Comparison of ENCODE assay signal across 8 cellular contexts in the genomic region with DNA sequence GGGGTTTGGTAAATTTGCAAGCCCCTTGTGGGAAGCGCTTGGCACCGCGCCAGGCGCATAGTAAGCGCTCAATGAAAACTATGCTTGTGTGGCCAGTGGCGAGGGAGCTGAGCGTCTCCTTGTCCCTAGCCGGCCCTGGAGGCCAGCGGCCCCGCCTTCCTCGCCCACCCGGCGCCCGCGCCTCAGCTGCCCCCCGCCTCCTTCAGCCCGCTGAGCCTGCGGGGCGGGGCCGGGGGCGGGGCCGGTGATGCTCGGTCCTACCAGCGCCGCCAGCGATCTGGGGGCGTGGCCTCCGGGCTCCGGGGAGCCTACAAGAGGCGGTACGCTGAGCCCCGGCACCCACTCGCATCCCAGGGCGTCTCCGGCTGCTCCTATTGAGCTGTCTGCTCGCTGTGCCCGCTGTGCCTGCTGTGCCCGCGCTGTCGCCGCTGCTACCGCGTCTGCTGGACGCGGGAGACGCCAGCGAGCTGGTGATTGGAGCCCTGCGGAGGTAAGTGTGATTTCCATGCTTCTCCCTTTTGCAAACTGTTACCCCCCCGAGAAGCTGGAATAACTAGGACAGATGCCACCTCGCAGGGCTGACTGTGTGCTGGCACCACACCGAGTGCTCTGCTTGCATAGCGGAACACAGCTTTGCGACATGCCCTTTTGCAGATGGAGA. TPM values are rescaled to one million over a fixed set of nuclear protein-coding genes. Genes with fewer than 3 reads are reported as not detected.
A peak's percentile ranks its signal among the peaks of the same experiment; 100 is the strongest.
DNase-seq lines count a peak whose midpoint lies in the region; ATAC-seq and TF ChIP-seq lines count a peak whose summit lies in the region.

A gene with protein sequence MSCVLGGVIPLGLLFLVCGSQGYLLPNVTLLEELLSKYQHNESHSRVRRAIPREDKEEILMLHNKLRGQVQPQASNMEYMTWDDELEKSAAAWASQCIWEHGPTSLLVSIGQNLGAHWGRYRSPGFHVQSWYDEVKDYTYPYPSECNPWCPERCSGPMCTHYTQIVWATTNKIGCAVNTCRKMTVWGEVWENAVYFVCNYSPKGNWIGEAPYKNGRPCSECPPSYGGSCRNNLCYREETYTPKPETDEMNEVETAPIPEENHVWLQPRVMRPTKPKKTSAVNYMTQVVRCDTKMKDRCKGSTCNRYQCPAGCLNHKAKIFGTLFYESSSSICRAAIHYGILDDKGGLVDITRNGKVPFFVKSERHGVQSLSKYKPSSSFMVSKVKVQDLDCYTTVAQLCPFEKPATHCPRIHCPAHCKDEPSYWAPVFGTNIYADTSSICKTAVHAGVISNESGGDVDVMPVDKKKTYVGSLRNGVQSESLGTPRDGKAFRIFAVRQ (plus strand): TSS at position 342 of the 661 bp plus-strand sequence. CDS start 18,511 bp downstream, outside the sequence.

- CTCF ChIA-PET in HEK293 (lab: Yijun Ruan, JAX) = interaction anchor here (0.9 to 1.4 kb wide), 5 partner anchors 11 to 132 kb away, joined by 3 to 5 read pairs (median 4); no protein-coding TSS in a partner anchor
- CTCF ChIA-PET in activated CD4-positive, alpha-beta T cell treated with anti-CD3 and anti-CD28 coated beads, Interleukin-2, amount 10 ng/mL, durations not matched to agents 7 days and 5 days (lab: Charles Lee) = no interaction called here

- peak within 1 kb of the TSS; percentile 3 for H3K4me3 Mint-ChIP-seq in activated CD4-positive, alpha-beta T cell treated with anti-CD3 and anti-CD28 coated beads, Interleukin-2, amount 10 ng/mL, durations not matched to agents 7 days and 5 days

- H3K27ac ChIP-seq in HEK293 (ENCODE audit: extremely low read depth, low read depth, low read length) (no peak within 1 kb of the TSS), colonic mucosa (peak within 1 kb of the TSS; percentile 18)

- H3K4me3 ChIP-seq in HEK293 (ENCODE audit: low read depth, low read length) (peak within 1 kb of the TSS; percentile 36), colonic mucosa (peak within 1 kb of the TSS; percentile 50)

- no peaks in the 10 kb centered on the region for H3K36me3 Mint-ChIP-seq in activated CD4-positive, alpha-beta T cell treated with anti-CD3 and anti-CD28 coated beads, Interleukin-2, amount 10 ng/mL, durations not matched to agents 7 days and 5 days (ENCODE audit: low read depth)

- no peaks in the 10 kb centered on the region for H3K36me3 ChIP-seq in HEK293 (ENCODE audit: control insufficient read depth in 2 of 2, insufficient read depth in 1 of 2, low read length in 2 of 2)
- H3K36me3 ChIP-seq in colonic mucosa = no peaks in the 10 kb centered on the region

- H3K9ac ChIP-seq in colonic mucosa (ENCODE audit: low read depth in 2 of 2, low read length in 2 of 2) = peak within 1 kb of the TSS; percentile 72 to 80

- H3K4me1 Mint-ChIP-seq in activated CD4-positive, alpha-beta T cell treated with anti-CD3 and anti-CD28 coated beads, Interleukin-2, amount 10 ng/mL, durations not matched to agents 7 days and 5 days = peaks cover 7% of the 10 kb centered on the region

- ATAC-seq in HG03025 (IDR thresholded peaks at IDR 0.05; ENCODE audit: low FRiP score, unreplicated experiment) = no peak

- intact Hi-C loops in colonic mucosa (cut with DNase I) = no loop called here

- H3K27ac Mint-ChIP-seq in activated CD4-positive, alpha-beta T cell treated with anti-CD3 and anti-CD28 coated beads, Interleukin-2, amount 10 ng/mL, durations not matched to agents 7 days and 5 days = no peak within 1 kb of the TSS

- H3K27me3 Mint-ChIP-seq in activated CD4-positive, alpha-beta T cell treated with anti-CD3 and anti-CD28 coated beads, Interleukin-2, amount 10 ng/mL, durations not matched to agents 7 days and 5 days = peaks cover 45% of the 10 kb centered on the region

- H3K4me1 ChIP-seq in HEK293 (ENCODE audit: control insufficient read depth, insufficient read depth, low read length) = no peaks in the 10 kb centered on the region
- H3K4me1 ChIP-seq in colonic mucosa = no peaks in the 10 kb centered on the region

- TF ChIP-seq CTCF in AG09319 (IDR thresholded peaks at IDR 0.05; ENCODE audit: low read depth, low read length) = no peak
- no peak; the same call in 1 of the 2 replicates for TF ChIP-seq CTCF in HEK293 (tag by site-specific recombination; IDR thresholded peaks at IDR 0.05)
- no peak for TF ChIP-seq CTCF in colonic mucosa (IDR thresholded peaks at IDR 0.05)

- no peaks in the 10 kb centered on the region for H3K9me3 ChIP-seq in HEK293 (ENCODE audit: control insufficient read depth, insufficient read depth, low read depth, low read length)
- no peaks in the 10 kb centered on the region for H3K9me3 ChIP-seq in colonic mucosa

- H3K27me3 ChIP-seq in colonic mucosa = peaks cover 5% of the 10 kb centered on the region

- peak; percentile 74 for DNase-seq in AG09319 (ENCODE audit: extremely low read depth, low read depth)
- peak; percentile 57 for DNase-seq in NCI-H446 treated with DMSO at 0.1 percent for 48 hours (lab: John Stamatoyannopoulos, UW)
- peak; percentile 88 for DNase-seq in activated CD4-positive, alpha-beta T cell treated with anti-CD3 and anti-CD28 coated beads, Interleukin-2, amount 10 ng/mL, durations not matched to agents 7 days and 5 days
- DNase-seq in colonic mucosa = peak; percentile 89
- peak; percentile 72 for DNase-seq in kidney glomerular epithelial cell (lab: John Stamatoyannopoulos, UW)
- peak; percentile 71 to 88 (median 76) for DNase-seq in stimulated activated CD4-positive, alpha-beta T cell treated with anti-CD3 and anti-CD28 coated beads, Interleukin-12 subunit alpha, Interleukin-12 subunit beta, amount 100 ng/mL, for 48 hours (ENCODE audit: low read depth in 2 of 3, low spot score in 1 of 3)

- POLR2A ChIA-PET in HEK293 (lab: Yijun Ruan, JAX) = interaction anchor here (0.7 to 2.3 kb wide), 9 partner anchors 9 to 147 kb away, joined by 3 to 9 read pairs (median 5); no protein-coding TSS in a partner anchor
- POLR2A ChIA-PET in activated CD4-positive, alpha-beta T cell treated with anti-CD3 and anti-CD28 coated beads, Interleukin-2, amount 10 ng/mL, durations not matched to agents 7 days and 5 days (lab: Charles Lee) = no interaction called here

- H3K9me3 Mint-ChIP-seq in activated CD4-positive, alpha-beta T cell treated with anti-CD3 and anti-CD28 coated beads, Interleukin-2, amount 10 ng/mL, durations not matched to agents 7 days and 5 days = no peaks in the 10 kb centered on the region

TF ChIP-seq in HEK293, 187 proteins besides CTCF, POLR2A, EP300 and RAD21 (continues in another document):
- TF ChIP-seq ZNF423 (tag by site-specific recombination; IDR thresholded peaks at IDR 0.05) (peak; percentile 80; the same call in 1 of the 2 replicates), SP2 (tag by site-specific recombination; IDR thresholded peaks at IDR 0.05) (peak; percentile 66), ZNF133 (tag by site-specific recombination; IDR thresholded peaks at IDR 0.05) (peak; percentile 8; the same call in 1 of the 2 replicates), ZNF311 (tag by site-specific recombination; IDR thresholded peaks at IDR 0.05; ENCODE audit: borderline replicate concordance) (no peak), KLF16 (tag by site-specific recombination; IDR thresholded peaks at IDR 0.05) (0 out of 2 replicates have a peak, but pooled peaks have one; percentile 54)
- TF ChIP-seq, protein P1, sequence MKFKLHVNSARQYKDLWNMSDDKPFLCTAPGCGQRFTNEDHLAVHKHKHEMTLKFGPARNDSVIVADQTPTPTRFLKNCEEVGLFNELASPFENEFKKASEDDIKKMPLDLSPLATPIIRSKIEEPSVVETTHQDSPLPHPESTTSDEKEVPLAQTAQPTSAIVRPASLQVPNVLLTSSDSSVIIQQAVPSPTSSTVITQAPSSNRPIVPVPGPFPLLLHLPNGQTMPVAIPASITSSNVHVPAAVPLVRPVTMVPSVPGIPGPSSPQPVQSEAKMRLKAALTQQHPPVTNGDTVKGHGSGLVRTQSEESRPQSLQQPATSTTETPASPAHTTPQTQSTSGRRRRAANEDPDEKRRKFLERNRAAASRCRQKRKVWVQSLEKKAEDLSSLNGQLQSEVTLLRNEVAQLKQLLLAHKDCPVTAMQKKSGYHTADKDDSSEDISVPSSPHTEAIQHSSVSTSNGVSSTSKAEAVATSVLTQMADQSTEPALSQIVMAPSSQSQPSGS (tag by site-specific recombination; IDR thresholded peaks at IDR 0.05; ENCODE audit: low read depth) = no peak
- TF ChIP-seq, protein P2, sequence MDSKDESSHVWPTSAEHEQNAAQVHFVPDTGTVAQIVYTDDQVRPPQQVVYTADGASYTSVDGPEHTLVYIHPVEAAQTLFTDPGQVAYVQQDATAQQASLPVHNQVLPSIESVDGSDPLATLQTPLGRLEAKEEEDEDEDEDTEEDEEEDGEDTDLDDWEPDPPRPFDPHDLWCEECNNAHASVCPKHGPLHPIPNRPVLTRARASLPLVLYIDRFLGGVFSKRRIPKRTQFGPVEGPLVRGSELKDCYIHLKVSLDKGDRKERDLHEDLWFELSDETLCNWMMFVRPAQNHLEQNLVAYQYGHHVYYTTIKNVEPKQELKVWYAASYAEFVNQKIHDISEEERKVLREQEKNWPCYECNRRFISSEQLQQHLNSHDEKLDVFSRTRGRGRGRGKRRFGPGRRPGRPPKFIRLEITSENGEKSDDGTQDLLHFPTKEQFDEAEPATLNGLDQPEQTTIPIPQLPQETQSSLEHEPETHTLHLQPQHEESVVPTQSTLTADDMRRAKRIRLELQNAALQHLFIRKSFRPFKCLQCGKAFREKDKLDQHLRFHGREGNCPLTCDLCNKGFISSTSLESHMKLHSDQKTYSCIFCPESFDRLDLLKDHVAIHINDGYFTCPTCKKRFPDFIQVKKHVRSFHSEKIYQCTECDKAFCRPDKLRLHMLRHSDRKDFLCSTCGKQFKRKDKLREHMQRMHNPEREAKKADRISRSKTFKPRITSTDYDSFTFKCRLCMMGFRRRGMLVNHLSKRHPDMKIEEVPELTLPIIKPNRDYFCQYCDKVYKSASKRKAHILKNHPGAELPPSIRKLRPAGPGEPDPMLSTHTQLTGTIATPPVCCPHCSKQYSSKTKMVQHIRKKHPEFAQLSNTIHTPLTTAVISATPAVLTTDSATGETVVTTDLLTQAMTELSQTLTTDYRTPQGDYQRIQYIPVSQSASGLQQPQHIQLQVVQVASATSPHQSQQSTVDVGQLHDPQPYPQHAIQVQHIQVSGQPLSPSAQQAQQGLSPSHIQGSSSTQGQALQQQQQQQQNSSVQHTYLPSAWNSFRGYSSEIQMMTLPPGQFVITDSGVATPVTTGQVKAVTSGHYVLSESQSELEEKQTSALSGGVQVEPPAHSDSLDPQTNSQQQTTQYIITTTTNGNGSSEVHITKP (tag by site-specific recombination; IDR thresholded peaks at IDR 0.05) = 0 out of 2 replicates have a peak, but pooled peaks have one; percentile 35

RNA-seq across cellular contexts. Expression of the gene that starts here (rescaled TPM):
- total RNA-seq in activated CD4-positive, alpha-beta T cell treated with anti-CD3 and anti-CD28 coated beads, Interleukin-2, amount 10 ng/mL, durations not matched to agents 7 days and 5 days = under 1 TPM; 0.25 to 0.27 TPM
- total RNA-seq in colonic mucosa = 10 to 100 TPM; 10.4 to 37.9 TPM

Comparison
In these comparisons a context has a peak if more than half of its experiments do, and no peak if none do; other contexts are left out.
1. RNA of the gene that starts here (total RNA-seq): 10.4 to 37.9 TPM in colonic mucosa; 0.25 to 0.27 TPM in activated CD4-positive, alpha-beta T cell treated with anti-CD3 and anti-CD28 coated beads, Interleukin-2, amount 10 ng/mL, durations not matched to agents 7 days and 5 days; every median in the first group is over 4 times any median in the second.
2. Peak in DNase-seq in activated CD4-positive, alpha-beta T cell treated with anti-CD3 and anti-CD28 coated beads, Interleukin-2, amount 10 ng/mL, durations not matched to agents 7 days and 5 days; RNA of the gene not detected or under 1 TPM.
3. Peak in every context shown above with its lines, with median percentiles within 50 percentile points of each other: DNase-seq.